Comparison of ENCODE assay signal across 8 cellular contexts in genomic region chr10:124648738-124649137, GRCh38.
DNase-seq lines count a peak whose midpoint lies in the region; ATAC-seq lines count a peak whose summit lies in the region.

No MANE protein-coding gene starts in this region.

- peaks cover 49% of the 10 kb centered on the region for H3K4me1 Mint-ChIP-seq in activated naive CD8-positive, alpha-beta T cell treated with anti-CD3 and anti-CD28 coated beads, Interleukin-2, amount 10 ng/mL, durations not matched to agents 7 days and 5 days

- DNase-seq in activated gamma-delta T cell treated with Interleukin-2 at 50 U/mL for 16 hours (peak; percentile 59), activated gamma-delta T cell (lab: John Stamatoyannopoulos, UW) (no peak), SHP77 (lab: John Stamatoyannopoulos, UW) (peak; percentile 92 to 96), head of caudate nucleus (peak; percentile 60 to 89 (median 78)), retina (peak; percentile 9)
- peak; percentile 61 for DNase-seq in activated naive CD8-positive, alpha-beta T cell treated with anti-CD3 and anti-CD28 coated beads, Interleukin-2, amount 10 ng/mL, durations not matched to agents 7 days and 5 days

- no peaks in the 10 kb centered on the region for H3K9me3 Mint-ChIP-seq in activated naive CD8-positive, alpha-beta T cell treated with anti-CD3 and anti-CD28 coated beads, Interleukin-2, amount 10 ng/mL, durations not matched to agents 7 days and 5 days

- no peaks in the 10 kb centered on the region for H3K36me3 Mint-ChIP-seq in activated naive CD8-positive, alpha-beta T cell treated with anti-CD3 and anti-CD28 coated beads, Interleukin-2, amount 10 ng/mL, durations not matched to agents 7 days and 5 days

- POLR2A ChIA-PET in activated naive CD8-positive, alpha-beta T cell treated with anti-CD3 and anti-CD28 coated beads, Interleukin-2, amount 10 ng/mL, durations not matched to agents 7 days and 5 days (lab: Charles Lee), result interaction anchor here (0.8 to 2.4 kb wide), 5 partner anchors 26 to 206 kb away, joined by 3 to 20 read pairs (median 4); no protein-coding TSS in a partner anchor

- peaks cover 3% of the 10 kb centered on the region for H3K27me3 Mint-ChIP-seq in activated naive CD8-positive, alpha-beta T cell treated with anti-CD3 and anti-CD28 coated beads, Interleukin-2, amount 10 ng/mL, durations not matched to agents 7 days and 5 days

- peak overlapping the region; percentile 63 for H3K4me3 Mint-ChIP-seq in activated naive CD8-positive, alpha-beta T cell treated with anti-CD3 and anti-CD28 coated beads, Interleukin-2, amount 10 ng/mL, durations not matched to agents 7 days and 5 days

- intact Hi-C loops in head of caudate nucleus (cut with DNase I), result loop anchor here (5.0 kb wide), 1 partner anchor 94 kb away; the partner anchor contains the start of gene FAM53B

- peak; percentile 28 for ATAC-seq in activated naive CD8-positive, alpha-beta T cell treated with anti-CD3 and anti-CD28 coated beads, Interleukin-2, amount 10 ng/mL, durations not matched to agents 7 days and 5 days (ENCODE audit: low read depth)
- ATAC-seq in HG03442 (IDR thresholded peaks at IDR 0.05; ENCODE audit: unreplicated experiment), result no peak
- no peak for ATAC-seq in GM21619 (IDR thresholded peaks at IDR 0.05; ENCODE audit: unreplicated experiment)

- peak overlapping the region; percentile 85 for H3K27ac Mint-ChIP-seq in activated naive CD8-positive, alpha-beta T cell treated with anti-CD3 and anti-CD28 coated beads, Interleukin-2, amount 10 ng/mL, durations not matched to agents 7 days and 5 days
